In the genomic region with DNA sequence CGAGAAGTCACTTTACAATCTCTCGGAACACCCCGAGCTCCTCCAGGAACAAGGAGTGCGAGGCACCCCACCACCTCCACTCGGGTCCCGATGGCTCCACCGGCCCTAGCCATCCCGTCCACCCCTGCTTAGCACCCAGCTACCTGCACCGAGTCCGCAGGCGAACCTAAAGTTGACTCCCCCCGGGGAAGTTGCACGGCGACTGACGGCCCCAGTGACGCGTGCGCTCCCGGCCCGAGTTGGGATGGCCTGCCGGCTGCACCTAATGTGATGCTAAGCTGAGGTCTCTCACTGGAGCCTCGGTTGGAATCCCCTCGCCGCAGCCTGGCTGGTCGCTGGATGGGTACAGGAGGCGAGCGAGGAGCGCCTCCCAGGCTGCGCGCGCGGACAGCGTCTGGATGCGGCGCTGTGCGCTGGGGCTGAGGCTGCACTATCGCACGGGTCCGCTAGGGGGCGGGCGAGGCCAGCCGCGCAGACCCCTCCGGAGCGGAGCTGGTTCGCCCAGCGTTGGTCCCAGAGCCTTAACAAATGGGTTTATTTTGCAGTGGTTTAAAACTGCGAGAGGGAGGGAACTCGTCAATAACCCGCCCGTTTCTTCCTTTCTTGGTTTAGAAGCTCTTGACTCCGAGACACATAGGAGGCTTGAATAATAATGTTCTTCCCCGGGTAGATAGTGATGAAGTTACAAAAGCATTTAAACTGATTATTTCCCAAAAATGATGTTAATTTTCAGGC, we compare ENCODE assay signal across 8 cellular contexts. TPM values are rescaled to one million over a fixed set of nuclear protein-coding genes. Genes with fewer than 3 reads are reported as not detected.
DNase-seq lines count a peak whose midpoint lies in the region; ATAC-seq and TF ChIP-seq lines count a peak whose summit lies in the region.

A gene (minus strand): TSS at position 526 of the 735 bp plus-strand sequence. CDS start 1,426 bp downstream, outside the sequence.

- H3K27ac ChIP-seq in right lobe of liver: no peak within 1 kb of the TSS

- H3K9me3 ChIP-seq in right lobe of liver: no peaks in the 10 kb centered on the region

- intact Hi-C loops in Right ventricle myocardium inferior (cut with DNase I) (loop anchor here (2.0 to 10.0 kb wide), 2 partner anchors 106 to 166 kb away; no protein-coding TSS in a partner anchor), cardiac septum (cut with DNase I) (loop anchor here (2.0 to 10.0 kb wide), 2 partner anchors 104 to 186 kb away; no protein-coding TSS in a partner anchor), right lobe of liver (cut with DNase I) (loop anchor here in 1 of 2 donors (10.0 kb wide), 1 partner anchor 186 kb away; no protein-coding TSS in a partner anchor)

- WGBS in right lobe of liver (ENCODE audit: insufficient coverage, low coverage, low lambda C conversion rate, missing lambda C conversion rate): 4% methylated on average over 6 of the region's 53 CpGs

- H3K4me1 ChIP-seq in right lobe of liver: peaks cover 0 to 13% (median 0%) of the 10 kb centered on the region in 4 donors

- TF ChIP-seq POLR2A in right lobe of liver (IDR thresholded peaks at IDR 0.05): no peak

- H3K4me3 ChIP-seq in right lobe of liver: peak within 1 kb of the TSS in 1 of 3 donors; percentile 15

- H3K36me3 ChIP-seq in right lobe of liver: no peaks in the 10 kb centered on the region

- peaks cover 0 to 3% of the 10 kb centered on the region in 2 donors for H3K27me3 ChIP-seq in right lobe of liver

- peak; percentile 74 for DNase-seq in Right ventricle myocardium inferior (ENCODE audit: missing footprints)
- no peak for DNase-seq in cardiac septum (ENCODE audit: low spot score)
- DNase-seq in NCI-H1092 treated with DMSO at 0.1 percent for 48 hours (lab: John Stamatoyannopoulos, UW): peak; percentile 50
- DNase-seq in activated CD4-positive, alpha-beta T cell treated with anti-CD3 and anti-CD28 coated beads for 24 hours (ENCODE audit: low read depth in 2 of 2): peak; percentile 31 to 46
- peak; percentile 81 for DNase-seq in dermis blood vessel endothelial cell
- peak in 1 of 3 donors; percentile 60 for DNase-seq in right lobe of liver
- peak; percentile 32 to 41 (median 40) for DNase-seq in stimulated activated CD4-positive, alpha-beta T cell treated with anti-CD3 and anti-CD28 coated beads, TNF-alpha, amount 100 ng/mL, for 48 hours (ENCODE audit: low read depth in 3 of 3)

- ATAC-seq in Right ventricle myocardium inferior (peak; percentile 92), HG02642 (IDR thresholded peaks at IDR 0.05; ENCODE audit: poor library complexity, unreplicated experiment) (peak; percentile 74), right lobe of liver (peak; percentile 93 to 98 (median 95))

- peak; percentile 83 to 99 (median 97) for TF ChIP-seq CTCF in right lobe of liver (IDR thresholded peaks at IDR 0.05)

RNA-seq across cellular contexts. Expression of the gene that starts here (rescaled TPM):
- total RNA-seq in Right ventricle myocardium inferior (0.32 TPM), cardiac septum (0.30 TPM), dermis blood vessel endothelial cell (4.6 and 5.3 TPM in 2 replicates), right lobe of liver (under 1 TPM; 0.04 to 0.31 (median 0.20) TPM)

Comparison
In these comparisons a context has a peak if more than half of its experiments do, and no peak if none do; other contexts are left out.
1. Peak in DNase-seq and ATAC-seq in Right ventricle myocardium inferior; RNA of the gene not detected or under 1 TPM.
2. Peak in ATAC-seq in right lobe of liver; RNA of the gene not detected or under 1 TPM.